ENCODE assay signal across 11 cellular contexts in genomic region chr21:16117851-16118592, GRCh38.
DNase-seq lines count a peak whose midpoint lies in the region; ATAC-seq, FAIRE-seq and TF ChIP-seq lines count a peak whose summit lies in the region.
"Had no signal": no experiment of that assay in that cellular context is flagged by ENCODE, and none has a peak within 500 bp of the region (broad histone marks: within the 10 kb centered on the region; RNA-seq: fewer than 3 reads in every experiment).

No MANE protein-coding gene starts in this region.

- in situ Hi-C loops in brain microvascular endothelial cell (cut with HindIII; ENCODE audit: low pct_ligation_motif_present, low sequenced_read_pairs): no loop called here

- H3K9me3 ChIP-seq in right atrium auricular region: peaks cover 0 to 12% of the 10 kb centered on the region in 2 donors
- H3K9me3 ChIP-seq: upper lobe of left lung had no signal

- H3K9me3 Mint-ChIP-seq in activated CD4-positive, alpha-beta T cell treated with anti-CD3 and anti-CD28 coated beads for 36 hours (ENCODE audit: low read depth): peaks cover 1% of the 10 kb centered on the region

- H3K4me3 ChIP-seq in brain microvascular endothelial cell (ENCODE audit: low read depth, low read length) (peak overlapping the region; percentile 12), right atrium auricular region (no peak overlapping the region)
- H3K4me3 ChIP-seq: upper lobe of left lung had no signal

- DNase-seq in GM04504 (ENCODE audit: low read depth) (peak; percentile 83), brain microvascular endothelial cell (peak; percentile 51), right atrium auricular region (ENCODE audit: low spot score) (no peak), stromal cell of bone marrow (ENCODE audit: low read depth) (peak; percentile 75), D721Med (ENCODE audit: insufficient read length, low spot score) (no peak)
- DNase-seq in activated CD4-positive, alpha-beta T cell treated with anti-CD3 and anti-CD28 coated beads for 36 hours: no peak
- no peak for DNase-seq in activated CD4-positive, alpha-beta T cell treated with anti-CD3 and anti-CD28 coated beads for 4 hours
- DNase-seq: NCI-H1105; stimulated activated CD4-positive, alpha-beta T cell treated with anti-CD3 and anti-CD28 coated beads, Interleukin-15, amount 100 ng/mL, for 24 hours; upper lobe of left lung had no signal

- H3K27ac Mint-ChIP-seq in activated CD4-positive, alpha-beta T cell treated with anti-CD3 and anti-CD28 coated beads for 36 hours: no peak overlapping the region

- intact Hi-C loops in activated CD4-positive, alpha-beta T cell treated with anti-CD3 and anti-CD28 coated beads for 36 hours (cut with DNase I, micrococcal nuclease): no loop called here

- ATAC-seq in GM19467 (IDR thresholded peaks at IDR 0.05; ENCODE audit: unreplicated experiment): no peak
- ATAC-seq in activated CD4-positive, alpha-beta T cell treated with anti-CD3 and anti-CD28 coated beads for 36 hours: no peak

- H3K27me3 ChIP-seq in brain microvascular endothelial cell (replicated peaks) (no peaks in the 10 kb centered on the region), right atrium auricular region (no peaks in the 10 kb centered on the region)
- H3K27me3 ChIP-seq: upper lobe of left lung had no signal

- H3K4me3 Mint-ChIP-seq in activated CD4-positive, alpha-beta T cell treated with anti-CD3 and anti-CD28 coated beads for 36 hours: no peak overlapping the region

- no peaks in the 10 kb centered on the region for H3K36me3 Mint-ChIP-seq in activated CD4-positive, alpha-beta T cell treated with anti-CD3 and anti-CD28 coated beads for 36 hours (ENCODE audit: low read depth)

- POLR2A ChIA-PET in activated CD4-positive, alpha-beta T cell treated with anti-CD3 and anti-CD28 coated beads for 36 hours (lab: Charles Lee): no interaction called here

- peak overlapping the region; percentile 91 for H3K27ac ChIP-seq in brain microvascular endothelial cell
- H3K27ac ChIP-seq in right atrium auricular region: peak overlapping the region; percentile 56 to 57
- H3K27ac ChIP-seq: upper lobe of left lung had no signal

- no peaks in the 10 kb centered on the region for H3K4me1 Mint-ChIP-seq in activated CD4-positive, alpha-beta T cell treated with anti-CD3 and anti-CD28 coated beads for 36 hours

- H3K27me3 Mint-ChIP-seq in activated CD4-positive, alpha-beta T cell treated with anti-CD3 and anti-CD28 coated beads for 36 hours: no peaks in the 10 kb centered on the region

- no peak for FAIRE-seq in D721Med (lab: Jason Lieb, UNC)

- H3K4me1 ChIP-seq in right atrium auricular region: no peaks in the 10 kb centered on the region
- H3K4me1 ChIP-seq: upper lobe of left lung had no signal

- H3K36me3 ChIP-seq in brain microvascular endothelial cell (replicated peaks): no peaks in the 10 kb centered on the region
- H3K36me3 ChIP-seq in right atrium auricular region: no peaks in the 10 kb centered on the region
- H3K36me3 ChIP-seq: upper lobe of left lung had no signal

- TF ChIP-seq CTCF in brain microvascular endothelial cell (IDR thresholded peaks at IDR 0.05; ENCODE audit: low read depth, low read length, missing control alignments) (no peak), right atrium auricular region (IDR thresholded peaks at IDR 0.05) (no peak), D721Med (IDR thresholded peaks at IDR 0.05; ENCODE audit: insufficient read depth, missing control alignments) (no peak)

- CTCF ChIA-PET in activated CD4-positive, alpha-beta T cell treated with anti-CD3 and anti-CD28 coated beads for 36 hours (lab: Charles Lee): no interaction called here

Comparison
In these comparisons a context has a peak if more than half of its experiments do, and no peak if none do; other contexts are left out.
1. DNase-seq: peak in GM04504 (single experiment), brain microvascular endothelial cell (single experiment) and stromal cell of bone marrow (single experiment); none in right atrium auricular region (single experiment), activated CD4-positive, alpha-beta T cell treated with anti-CD3 and anti-CD28 coated beads for 36 hours (single experiment), D721Med (single experiment) and activated CD4-positive, alpha-beta T cell treated with anti-CD3 and anti-CD28 coated beads for 4 hours (0 of 2).